23 cellular contexts compared by ENCODE assay signal in the genomic region with DNA sequence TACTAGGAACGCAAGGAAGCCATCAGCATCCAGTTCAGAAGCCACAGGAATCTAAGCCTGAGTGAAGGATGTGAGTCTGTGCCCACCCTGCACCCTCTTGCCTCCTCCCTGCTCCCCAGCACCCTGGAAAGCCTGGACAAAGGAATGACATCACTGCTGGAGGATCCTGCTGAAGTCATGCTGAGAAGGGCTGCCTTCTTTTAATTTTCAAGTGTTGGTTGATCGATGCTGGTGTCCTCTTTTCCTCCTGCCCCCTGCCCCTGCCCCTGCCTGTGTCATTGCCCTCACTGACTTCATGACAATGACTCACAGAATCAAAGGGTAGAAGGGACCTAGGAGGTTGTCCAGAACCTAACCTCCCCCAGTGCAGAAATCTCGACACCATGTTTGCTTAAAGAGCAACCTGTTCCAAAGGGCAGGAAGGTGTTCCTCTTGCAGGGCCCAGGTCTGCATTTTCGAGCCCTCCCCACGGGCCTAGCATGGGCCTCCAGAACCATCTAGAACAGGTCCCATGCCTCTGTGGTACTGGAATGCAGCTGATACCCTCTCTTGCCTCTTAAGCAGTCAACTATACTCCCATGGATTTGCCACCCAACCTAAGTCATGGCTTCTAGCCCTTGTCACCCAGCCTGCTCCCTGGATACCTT. TPM values are rescaled to one million over a fixed set of nuclear protein-coding genes. Genes with fewer than 3 reads are reported as not detected.
DNase-seq lines count a peak whose midpoint lies in the region; ATAC-seq and TF ChIP-seq lines count a peak whose summit lies in the region.
"Had no signal": no experiment of that assay in that cellular context is flagged by ENCODE, and none has a peak within 500 bp of the region (broad histone marks: within the 10 kb centered on the region; RNA-seq: fewer than 3 reads in every experiment).

No MANE protein-coding gene starts in this region.

- DNase-seq in CD4-positive, alpha-beta T cell: no peak
- DNase-seq in NCI-H226 (peak; percentile 54), MG63 (no peak), HK-2 (ENCODE audit: unreplicated experiment) (no peak), NCI-H524 treated with DMSO at 0.1 percent for 48 hours (lab: John Stamatoyannopoulos, UW) (no peak)
- no peak for DNase-seq in central memory CD8-positive, alpha-beta T cell (ENCODE audit: low spot score in 2 of 2)
- DNase-seq: activated CD4-positive, alpha-beta memory T cell treated with anti-CD3 and anti-CD28 coated beads, Interleukin-2, amount 10 ng/mL, durations not matched to agents 7 days and 5 days; activated naive CD4-positive, alpha-beta T cell treated with anti-CD3 and anti-CD28 coated beads for 36 hours; activated T-cell treated with anti-CD3 and anti-CD28 coated beads, Interleukin-2, amount 50 U/mL, for 24 hours; dermis blood vessel endothelial cell; DND-41; left cardiac atrium; NCI-H1048; NCI-H2081; NCI-H510A treated with DMSO at 0.1 percent for 48 hours; retina had no signal

- POLR2A ChIA-PET in CD4-positive, alpha-beta T cell (lab: Charles Lee): interaction anchor here (5.1 kb wide), 1 partner anchor 9 kb away, joined by 161 read pairs; a partner anchor contains a TSS

- H3K9me3 Mint-ChIP-seq in CD4-positive, alpha-beta T cell: peaks cover 2% of the 10 kb centered on the region
- H3K9me3 Mint-ChIP-seq in central memory CD8-positive, alpha-beta T cell: no peaks in the 10 kb centered on the region
- H3K9me3 Mint-ChIP-seq in nephron: peaks cover 7% of the 10 kb centered on the region

- no peak for TF ChIP-seq CTCF in CD4-positive, alpha-beta T cell (IDR thresholded peaks at IDR 0.05)
- TF ChIP-seq CTCF in nephron (IDR thresholded peaks at IDR 0.05; ENCODE audit: unreplicated experiment in 3 of 3): no peak

- intact Hi-C loops in CD4-positive, alpha-beta T cell (cut with DNase I, micrococcal nuclease): no loop called here

- H3K36me3 ChIP-seq in MG63: peaks cover 89% of the 10 kb centered on the region

- no peak for ATAC-seq in CD4-positive, alpha-beta T cell (ENCODE audit: poor library complexity)
- ATAC-seq in central memory CD8-positive, alpha-beta T cell (replicated peaks; ENCODE audit: extremely low read depth, poor library complexity, severe bottlenecking): no peak
- ATAC-seq in HG03442 (IDR thresholded peaks at IDR 0.05; ENCODE audit: unreplicated experiment): no peak
- ATAC-seq: HCT116, left cardiac atrium, Right ventricle myocardium inferior had no signal

- H3K36me3 Mint-ChIP-seq in CD4-positive, alpha-beta T cell (ENCODE audit: low read depth): peaks cover 77% of the 10 kb centered on the region
- peaks cover 9% of the 10 kb centered on the region for H3K36me3 Mint-ChIP-seq in central memory CD8-positive, alpha-beta T cell (ENCODE audit: insufficient read depth)
- peaks cover 85% of the 10 kb centered on the region for H3K36me3 Mint-ChIP-seq in nephron (ENCODE audit: low read depth)

- H3K27me3 Mint-ChIP-seq in CD4-positive, alpha-beta T cell: no peaks in the 10 kb centered on the region
- H3K27me3 Mint-ChIP-seq in central memory CD8-positive, alpha-beta T cell: no peaks in the 10 kb centered on the region
- no peaks in the 10 kb centered on the region for H3K27me3 Mint-ChIP-seq in nephron (ENCODE audit: low read depth)
- H3K27me3 Mint-ChIP-seq: activated CD4-positive, alpha-beta memory T cell treated with anti-CD3 and anti-CD28 coated beads, Interleukin-2, amount 10 ng/mL, durations not matched to agents 7 days and 5 days; activated T-cell treated with anti-CD3 and anti-CD28 coated beads, Interleukin-2, amount 50 U/mL, for 24 hours had no signal

- no peak overlapping the region for H3K4me3 Mint-ChIP-seq in CD4-positive, alpha-beta T cell
- H3K4me3 Mint-ChIP-seq in central memory CD8-positive, alpha-beta T cell: no peak overlapping the region
- no peak overlapping the region for H3K4me3 Mint-ChIP-seq in nephron
- H3K4me3 Mint-ChIP-seq: activated CD4-positive, alpha-beta memory T cell treated with anti-CD3 and anti-CD28 coated beads, Interleukin-2, amount 10 ng/mL, durations not matched to agents 7 days and 5 days; activated naive CD4-positive, alpha-beta T cell treated with anti-CD3 and anti-CD28 coated beads for 36 hours; activated T-cell treated with anti-CD3 and anti-CD28 coated beads, Interleukin-2, amount 50 U/mL, for 24 hours had no signal

- CTCF ChIA-PET in CD4-positive, alpha-beta T cell (lab: Charles Lee): no interaction called here

- no peaks in the 10 kb centered on the region for H3K9me3 ChIP-seq in CD4-positive, alpha-beta T cell (ENCODE audit: control insufficient read depth, low read length)
- no peaks in the 10 kb centered on the region; the same call in 1 of the 2 replicates for H3K9me3 ChIP-seq in MG63

- no peak overlapping the region for H3K4me3 ChIP-seq in MG63

- H3K27me3 ChIP-seq in CD4-positive, alpha-beta T cell (ENCODE audit: control insufficient read depth, insufficient read depth, low read length): no peaks in the 10 kb centered on the region
- H3K27me3 ChIP-seq in MG63: no peaks in the 10 kb centered on the region

- peaks cover 77% of the 10 kb centered on the region for H3K4me1 Mint-ChIP-seq in CD4-positive, alpha-beta T cell (ENCODE audit: low read depth)
- H3K4me1 Mint-ChIP-seq in central memory CD8-positive, alpha-beta T cell: peaks cover 64% of the 10 kb centered on the region
- peaks cover 36% of the 10 kb centered on the region for H3K4me1 Mint-ChIP-seq in nephron

- peak overlapping the region; percentile 80 for H3K27ac Mint-ChIP-seq in CD4-positive, alpha-beta T cell
- peak overlapping the region; percentile 73 for H3K27ac Mint-ChIP-seq in central memory CD8-positive, alpha-beta T cell (ENCODE audit: low read depth)
- peak overlapping the region in 2 of 3 experiments; percentile 26 to 47 for H3K27ac Mint-ChIP-seq in nephron
- H3K27ac Mint-ChIP-seq: activated CD4-positive, alpha-beta memory T cell treated with anti-CD3 and anti-CD28 coated beads, Interleukin-2, amount 10 ng/mL, durations not matched to agents 7 days and 5 days had no signal

- no peak overlapping the region for H3K27ac ChIP-seq in CD4-positive, alpha-beta T cell (ENCODE audit: low read depth, low read length)
- H3K27ac ChIP-seq: KMS-11, VCaP had no signal

RNA-seq across cellular contexts. Expression of a gene that starts 9.6 kb away (rescaled TPM):
- 100 to 1,000 TPM; 102 to 108 TPM for total RNA-seq in CD4-positive, alpha-beta T cell
- 229 and 317 TPM in 2 replicates for total RNA-seq in MG63 (2014; rRNA removed; shearing (Covaris generic); ENCODE audit: low replicate concordance)

RNA-seq across cellular contexts. Expression of a gene that starts 35.5 kb away (rescaled TPM):
- not detected for total RNA-seq in CD4-positive, alpha-beta T cell
- total RNA-seq in MG63 (2014; rRNA removed; shearing (Covaris generic); ENCODE audit: low replicate concordance): not detected in 2 replicates
- total RNA-seq: activated CD4-positive, alpha-beta memory T cell treated with anti-CD3 and anti-CD28 coated beads, Interleukin-2, amount 10 ng/mL, durations not matched to agents 7 days and 5 days; activated naive CD4-positive, alpha-beta T cell treated with anti-CD3 and anti-CD28 coated beads for 36 hours; dermis blood vessel endothelial cell; left cardiac atrium; Right ventricle myocardium inferior; T-helper 1 cell treated with Interleukin-12 subunit alpha and Interleukin-12 subunit beta and Interleukin-4 antibody, amounts not matched to agents 30 ng/mL and 1 ng/mL, for 36 hours had no signal
